Comparison of ENCODE assay signal across 8 cellular contexts in the genomic region with DNA sequence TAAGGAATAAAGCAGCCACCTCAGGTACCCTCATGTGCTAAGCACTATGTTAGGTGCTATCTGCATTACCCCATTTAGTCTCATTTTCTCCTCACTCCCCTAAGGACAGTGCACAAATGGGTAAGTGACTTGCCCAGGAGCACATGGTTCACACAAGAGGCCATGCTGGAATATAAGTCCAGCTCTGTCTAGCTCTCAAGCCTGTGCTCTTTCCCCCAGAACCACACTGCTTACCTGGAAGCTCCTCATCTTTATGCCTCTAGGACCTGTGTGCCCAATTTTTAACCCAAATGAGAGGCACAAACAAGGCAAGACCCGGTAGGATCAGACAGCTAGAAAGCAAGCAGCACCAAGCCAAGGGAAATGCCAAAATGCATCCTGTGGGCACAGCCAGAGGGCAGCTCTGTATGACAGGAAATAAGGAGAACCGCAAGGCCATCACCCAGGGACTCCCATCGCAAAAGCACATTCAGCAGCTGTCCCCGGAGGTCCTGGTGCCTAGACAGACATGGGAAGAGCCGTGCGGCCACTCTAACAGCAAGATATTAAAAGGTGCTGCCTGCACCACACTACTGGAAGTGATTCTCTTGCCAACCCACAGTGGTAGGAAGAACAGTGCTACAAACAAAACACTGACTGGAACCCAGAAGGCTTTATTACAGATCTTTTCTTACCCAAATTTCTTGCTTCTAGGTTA.
DNase-seq lines count a peak whose midpoint lies in the region; ATAC-seq and TF ChIP-seq lines count a peak whose summit lies in the region.

No MANE protein-coding gene starts in this region.

- H3K27me3 ChIP-seq in osteoblast (ENCODE audit: insufficient read depth, low read length): no peaks in the 10 kb centered on the region

- H3K27ac Mint-ChIP-seq in brain: peak overlapping the region in 4 of 5 experiments; percentile 16 to 85 (median 56)

- H3K36me3 Mint-ChIP-seq in brain: no peaks in the 10 kb centered on the region

- H3K27ac ChIP-seq in osteoblast (ENCODE audit: low read depth, low read length): peak overlapping the region; percentile 53

- H2AFZ ChIP-seq in osteoblast (ENCODE audit: low read length): peak overlapping the region; percentile 28

- ATAC-seq in HG03045 (IDR thresholded peaks at IDR 0.05; ENCODE audit: unreplicated experiment): no peak
- no peak for ATAC-seq in HG02798 (IDR thresholded peaks at IDR 0.05; ENCODE audit: poor library complexity, unreplicated experiment)
- no peak for ATAC-seq in HG02885 (IDR thresholded peaks at IDR 0.05; ENCODE audit: poor library complexity, unreplicated experiment)

- H3K9me3 ChIP-seq in osteoblast (ENCODE audit: low read depth, low read length): no peaks in the 10 kb centered on the region

- TF ChIP-seq CTCF in brain (conservative IDR thresholded peaks at IDR 0.05) (no peak), osteoblast (IDR thresholded peaks at IDR 0.05; ENCODE audit: extremely low read depth, low read depth, low read length) (no peak)

- peak overlapping the region; percentile 63 for H3K4me2 ChIP-seq in osteoblast (ENCODE audit: insufficient read depth, low read length)

- H3K36me3 ChIP-seq in osteoblast (ENCODE audit: insufficient read depth, low read length): no peaks in the 10 kb centered on the region

- peaks cover 0 to 2% (median 0%) of the 10 kb centered on the region in 5 experiments for H3K9me3 Mint-ChIP-seq in brain

- H3K4me3 Mint-ChIP-seq in brain: peak overlapping the region in 1 of 5 experiments; percentile 44

- H3K4me1 Mint-ChIP-seq in brain: peaks cover 29% of the 10 kb centered on the region

- H3K27me3 Mint-ChIP-seq in brain: no peaks in the 10 kb centered on the region

- no peaks in the 10 kb centered on the region for H3K79me2 ChIP-seq in osteoblast (ENCODE audit: insufficient read depth, low read length)

- no peaks in the 10 kb centered on the region for H4K20me1 ChIP-seq in osteoblast (ENCODE audit: insufficient read depth, low read length)

- no peak overlapping the region for H3K4me3 ChIP-seq in osteoblast (ENCODE audit: insufficient read depth, low read length)

- H3K4me1 ChIP-seq in osteoblast (ENCODE audit: insufficient read depth, low read length): peaks cover 50% of the 10 kb centered on the region

- peak; percentile 48 for DNase-seq in ELR (ENCODE audit: low read depth)
- peak; percentile 29 for DNase-seq in NOMO-1 treated with dmso at 0.1 percent for 144 hours (lab: John Stamatoyannopoulos, UW; ENCODE audit: unreplicated experiment)
- DNase-seq in osteoblast (ENCODE audit: insufficient read length, low spot score, missing footprints): no peak
- DNase-seq in retina: no peak

Comparison
In these comparisons a context has a peak if more than half of its experiments do, and no peak if none do; other contexts are left out.
1. DNase-seq: peak in ELR (single experiment) and NOMO-1 treated with dmso at 0.1 percent for 144 hours (single experiment); none in osteoblast (single experiment) and retina (single experiment).